21 cellular contexts compared by ENCODE assay signal in genomic region chr16:87138316-87138715, GRCh38.
"Had no signal": no experiment of that assay in that cellular context is flagged by ENCODE, and none has a peak within 500 bp of the region (broad histone marks: within the 10 kb centered on the region; RNA-seq: fewer than 3 reads in every experiment).

No MANE protein-coding gene starts in this region.

- H3K36me3 ChIP-seq: MG63, SJSA1 had no signal

- DNase-seq: KBM-7, MG63, NCI-H1092, NCI-H1105 treated with DMSO at 0.1 percent for 48 hours, NCI-H1417 treated with DMSO at 0.1 percent for 48 hours, NCI-H146, NCI-H187, NCI-H2029, NCI-H2081 treated with DMSO at 0.1 percent for 48 hours, NCI-H2171, NCI-H226, NCI-H446, NCI-H510A, NCI-H524 treated with DMSO at 0.1 percent for 48 hours, NCI-H69, NCI-H774, Right ventricle myocardium superior, RPMI8226, SIG-M5 had no signal

- H3K27ac ChIP-seq: SJSA1, SK-N-MC had no signal

- H3K4me3 ChIP-seq: MG63, SJSA1, SK-N-MC had no signal

- H3K9me3 ChIP-seq: MG63, SJSA1 had no signal

- H3K27me3 ChIP-seq: MG63, SJSA1 had no signal
